8 cellular contexts compared by ENCODE assay signal in the genomic region with DNA sequence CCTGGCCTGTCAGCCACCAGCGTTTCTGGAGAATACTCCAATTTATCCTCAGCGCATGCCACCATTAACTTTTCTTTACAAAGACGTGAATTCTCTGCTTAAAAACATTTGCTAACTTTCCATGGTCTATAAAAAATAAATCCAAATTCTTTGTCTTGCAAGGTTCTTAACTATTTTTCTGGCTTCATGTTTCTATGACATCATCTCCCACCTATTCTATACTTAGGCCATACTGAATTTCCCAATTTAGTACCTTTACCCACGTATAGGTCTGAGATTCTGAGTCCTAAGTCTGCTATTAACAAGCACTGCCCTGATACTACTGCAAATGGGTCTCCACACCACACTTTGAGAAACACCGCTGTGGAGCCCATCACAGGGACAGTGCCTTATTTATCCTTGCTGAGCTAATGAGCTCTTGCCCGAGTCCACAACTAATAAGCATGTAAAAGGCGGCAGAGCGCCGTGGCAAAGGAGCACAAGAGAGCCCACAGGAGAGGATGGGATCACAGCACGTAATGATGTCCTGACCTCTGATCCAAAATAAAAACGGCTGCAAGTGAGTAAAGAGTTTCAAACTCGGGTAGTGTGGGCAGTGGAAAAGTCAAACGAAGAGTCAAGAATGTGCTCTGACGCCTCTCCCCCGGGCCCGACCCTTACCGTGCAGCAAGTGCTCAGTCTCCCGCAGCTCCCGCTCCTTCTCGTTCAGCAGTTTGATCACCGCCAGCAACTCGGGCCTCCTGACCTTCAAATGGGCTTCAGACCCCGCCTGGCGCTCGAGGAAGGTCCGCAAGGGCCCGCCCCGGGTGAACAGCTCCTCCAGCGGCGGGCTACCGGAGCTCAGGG. TPM values are rescaled to one million over a fixed set of nuclear protein-coding genes. Genes with fewer than 3 reads are reported as not detected.
DNase-seq lines count a peak whose midpoint lies in the region; ATAC-seq and TF ChIP-seq lines count a peak whose summit lies in the region.

No MANE protein-coding gene starts in this region.

- peak; percentile 58 for DNase-seq in NCI-H748 (lab: John Stamatoyannopoulos, UW; ENCODE audit: unreplicated experiment)
- DNase-seq in NCI-H748 treated with DMSO at 0.1 percent for 48 hours (lab: John Stamatoyannopoulos, UW) = no peak
- peak; percentile 20 for DNase-seq in H7
- no peak for DNase-seq in MG63
- DNase-seq in ascending aorta (ENCODE audit: low spot score in 2 of 2) = no peak
- DNase-seq in immature natural killer cell = no peak
- no peak for DNase-seq in NCI-H2029 (lab: John Stamatoyannopoulos, UW)

- H3K9me3 Mint-ChIP-seq in immature natural killer cell = no peaks in the 10 kb centered on the region
- H3K9me3 Mint-ChIP-seq in stimulated activated memory B cell treated with anti-CD40 and anti-IgM and Interleukin-4, amounts not matched to agents 10 μg/mL and 1 μg/mL and 100 μg/mL, for 72 hours = no peaks in the 10 kb centered on the region

- peak; percentile 53 for ATAC-seq in stimulated activated memory B cell treated with anti-CD40 and anti-IgM and Interleukin-4, amounts not matched to agents 10 μg/mL and 1 μg/mL and 100 μg/mL, for 72 hours

- peak overlapping the region; percentile 86 to 95 (median 90) for H3K27ac Mint-ChIP-seq in immature natural killer cell
- peak overlapping the region; percentile 83 for H3K27ac Mint-ChIP-seq in stimulated activated memory B cell treated with anti-CD40 and anti-IgM and Interleukin-4, amounts not matched to agents 10 μg/mL and 1 μg/mL and 100 μg/mL, for 72 hours

- H3K4me1 ChIP-seq in ascending aorta = peaks cover 3 to 21% of the 10 kb centered on the region in 2 donors

- TF ChIP-seq CTCF in ascending aorta (IDR thresholded peaks at IDR 0.05) = no peak

- H3K36me3 ChIP-seq in H7 (replicated peaks; ENCODE audit: control insufficient read depth, insufficient read depth, low read length) = peaks cover 3% of the 10 kb centered on the region
- peaks cover 29% of the 10 kb centered on the region for H3K36me3 ChIP-seq in MG63
- H3K36me3 ChIP-seq in ascending aorta = peaks cover 0 to 11% of the 10 kb centered on the region in 2 donors

- H3K4me1 Mint-ChIP-seq in immature natural killer cell = peaks cover 43 to 65% of the 10 kb centered on the region in 2 donors
- H3K4me1 Mint-ChIP-seq in stimulated activated memory B cell treated with anti-CD40 and anti-IgM and Interleukin-4, amounts not matched to agents 10 μg/mL and 1 μg/mL and 100 μg/mL, for 72 hours = peaks cover 33% of the 10 kb centered on the region

- intact Hi-C loops in ascending aorta (cut with DNase I) = loop anchor here (2.0 kb wide), 1 partner anchor 19 kb away; a partner anchor contains a TSS

- H3K4me3 Mint-ChIP-seq in immature natural killer cell = peak overlapping the region; percentile 96 to 99 (median 97)
- H3K4me3 Mint-ChIP-seq in stimulated activated memory B cell treated with anti-CD40 and anti-IgM and Interleukin-4, amounts not matched to agents 10 μg/mL and 1 μg/mL and 100 μg/mL, for 72 hours = peak overlapping the region; percentile 95

- H3K27me3 ChIP-seq in H7 (ENCODE audit: control insufficient read depth, insufficient read depth, low read length) = no peaks in the 10 kb centered on the region
- H3K27me3 ChIP-seq in MG63 = no peaks in the 10 kb centered on the region
- no peaks in the 10 kb centered on the region for H3K27me3 ChIP-seq in ascending aorta

- H3K27me3 Mint-ChIP-seq in immature natural killer cell (ENCODE audit: low read depth in 3 of 3) = peaks cover 0 to 4% (median 0%) of the 10 kb centered on the region in 3 donors
- H3K27me3 Mint-ChIP-seq in stimulated activated memory B cell treated with anti-CD40 and anti-IgM and Interleukin-4, amounts not matched to agents 10 μg/mL and 1 μg/mL and 100 μg/mL, for 72 hours = no peaks in the 10 kb centered on the region

- H3K4me3 ChIP-seq in H7 (ENCODE audit: insufficient read depth, low read depth, low read length) (peak overlapping the region; percentile 96), MG63 (peak overlapping the region; percentile 87), ascending aorta (peak overlapping the region; percentile 70 to 85)

- H3K9me3 ChIP-seq in MG63 = no peaks in the 10 kb centered on the region
- H3K9me3 ChIP-seq in ascending aorta = no peaks in the 10 kb centered on the region

- H3K27ac ChIP-seq in ascending aorta = peak overlapping the region; percentile 82 to 85

- peaks cover 3 to 6% (median 4%) of the 10 kb centered on the region in 3 donors for H3K36me3 Mint-ChIP-seq in immature natural killer cell
- peaks cover 15% of the 10 kb centered on the region for H3K36me3 Mint-ChIP-seq in stimulated activated memory B cell treated with anti-CD40 and anti-IgM and Interleukin-4, amounts not matched to agents 10 μg/mL and 1 μg/mL and 100 μg/mL, for 72 hours

RNA-seq across cellular contexts. Expression of a gene that starts 0.5 kb away (rescaled TPM):
- total RNA-seq in H7 (2014; rRNA removed; shearing (Covaris generic)) = 8.2 and 11.7 TPM in 2 replicates
- total RNA-seq in MG63 (2014; rRNA removed; shearing (Covaris generic); ENCODE audit: low replicate concordance) = 14.6 and 23.1 TPM in 2 replicates
- 105 TPM for total RNA-seq in ascending aorta
- polyA plus RNA-seq in immature natural killer cell = 10 to 100 TPM; 10.4 to 17.6 (median 16.4) TPM

RNA-seq across cellular contexts. Expression of a gene that starts 19.1 kb away (rescaled TPM):
- total RNA-seq in H7 (2014; rRNA removed; shearing (Covaris generic)) = 52.1 and 67.4 TPM in 2 replicates
- total RNA-seq in MG63 (2014; rRNA removed; shearing (Covaris generic); ENCODE audit: low replicate concordance) = 24.3 and 29.2 TPM in 2 replicates
- total RNA-seq in ascending aorta = not detected
- polyA plus RNA-seq in immature natural killer cell = 1 to 10 TPM; 3.4 to 10.0 (median 5.7) TPM

Comparison
In these comparisons a context has a peak if more than half of its experiments do, and no peak if none do; other contexts are left out.
1. DNase-seq: peak in NCI-H748 (single experiment) and H7 (single experiment); none in NCI-H748 treated with DMSO at 0.1 percent for 48 hours (single experiment), MG63 (single experiment), ascending aorta (0 of 2), immature natural killer cell (0 of 3) and NCI-H2029 (single experiment).
2. RNA of a gene that starts 19.1 kb away (total RNA-seq): 52.1 to 67.4 TPM in H7 and 24.3 to 29.2 TPM in MG63; not detected in ascending aorta (single experiment); every median in the first group is over 10 times any median in the second.
3. Peak in every context shown above with its lines, with median percentiles within 50 percentile points of each other: H3K4me3 ChIP-seq.